Comparison of ENCODE assay signal across 14 cellular contexts in genomic region chr10:78267598-78267997, GRCh38.
DNase-seq lines count a peak whose midpoint lies in the region; ATAC-seq and TF ChIP-seq lines count a peak whose summit lies in the region.
"Had no signal": no experiment of that assay in that cellular context is flagged by ENCODE, and none has a peak within 500 bp of the region (broad histone marks: within the 10 kb centered on the region; RNA-seq: fewer than 3 reads in every experiment).

No MANE protein-coding gene starts in this region.

- H3K4me3 ChIP-seq in SJSA1 = no peak overlapping the region
- H3K4me3 ChIP-seq in gastroesophageal sphincter = no peak overlapping the region
- H3K4me3 ChIP-seq in trophoblast cell (ENCODE audit: low read depth, low read length) = no peak overlapping the region
- H3K4me3 ChIP-seq in HAP-1 = no peak overlapping the region

- peak overlapping the region; percentile 40 for H3K14ac ChIP-seq in trophoblast cell (ENCODE audit: low read length)

- H3K4ac ChIP-seq in trophoblast cell (ENCODE audit: low read depth, low read length) = no peak overlapping the region

- no peak overlapping the region for H4K8ac ChIP-seq in trophoblast cell (ENCODE audit: low read depth, low read length)

- no peak for TF ChIP-seq EP300 in gastroesophageal sphincter (IDR thresholded peaks at IDR 0.05)

- H3K4me3 Mint-ChIP-seq in activated T-helper 2 cell treated with anti-CD3 and anti-CD28 coated beads, Interferon-gamma antibody, Interleukin-2, Interleukin-4, amounts not matched to agents 10 μg/mL and 5 μg/mL and 100 μg/mL, durations not matched to agents 14 hours and 24 hours and 36 hours (ENCODE audit: low read depth) = no peak overlapping the region
- H3K4me3 Mint-ChIP-seq: activated CD4-positive, alpha-beta memory T cell treated with anti-CD3 and anti-CD28 coated beads for 36 hours had no signal

- H3K27ac ChIP-seq in SJSA1 (no peak overlapping the region), gastroesophageal sphincter (peak overlapping the region in 3 of 4 donors; percentile 73 to 76 (median 73)), trophoblast cell (ENCODE audit: low read depth, low read length) (no peak overlapping the region), caudate nucleus (ENCODE audit: low read depth, low read length) (no peak overlapping the region)
- H3K27ac ChIP-seq: C4-2B had no signal

- H4K12ac ChIP-seq in trophoblast cell (ENCODE audit: low read depth, low read length) = no peak overlapping the region

- no peak overlapping the region for H3K27ac Mint-ChIP-seq in activated T-helper 2 cell treated with anti-CD3 and anti-CD28 coated beads, Interferon-gamma antibody, Interleukin-2, Interleukin-4, amounts not matched to agents 10 μg/mL and 5 μg/mL and 100 μg/mL, durations not matched to agents 14 hours and 24 hours and 36 hours
- H3K27ac Mint-ChIP-seq: activated CD4-positive, alpha-beta memory T cell treated with anti-CD3 and anti-CD28 coated beads for 36 hours had no signal

- no peak for TF ChIP-seq CTCF in gastroesophageal sphincter (IDR thresholded peaks at IDR 0.05)

- WGBS in gastroesophageal sphincter (ENCODE audit: low coverage in 1 of 2), 2 donors = 60% methylated on average over 2 of the region's 3 CpGs; no CpG with 5 or more reads in 1 of the 2 donors
- WGBS in trophoblast cell (ENCODE audit: extremely low coverage, insufficient coverage, insufficient read length) = no CpG with 5 or more reads among the region's 3 CpGs

- no peak overlapping the region for H3K23ac ChIP-seq in trophoblast cell (ENCODE audit: low read length)

- no peaks in the 10 kb centered on the region for H3K27me3 ChIP-seq in SJSA1 (replicated peaks)
- H3K27me3 ChIP-seq in gastroesophageal sphincter = no peaks in the 10 kb centered on the region
- no peaks in the 10 kb centered on the region for H3K27me3 ChIP-seq in trophoblast cell (ENCODE audit: insufficient read depth, low read length)
- no peaks in the 10 kb centered on the region for H3K27me3 ChIP-seq in HAP-1 (ENCODE audit: low read depth)

- H2BK12ac ChIP-seq in trophoblast cell (ENCODE audit: low read length) = no peak overlapping the region

- H3K79me2 ChIP-seq in trophoblast cell (ENCODE audit: control insufficient read depth, insufficient read depth, low read length, poor library complexity) = no peaks in the 10 kb centered on the region

- peak; percentile 60 for DNase-seq in ELF-1 (ENCODE audit: low read depth, low spot score)
- DNase-seq in SJSA1 (ENCODE audit: low read depth in 1 of 2, low spot score in 2 of 2) = peak; percentile 40 to 57
- DNase-seq in trophoblast cell = no peak
- no peak for DNase-seq in HAP-1 (ENCODE audit: low spot score in 2 of 2)
- no peak for DNase-seq in NCI-H226
- no peak for DNase-seq in caudate nucleus (lab: John Stamatoyannopoulos, UW)
- DNase-seq in activated T-helper 2 cell treated with anti-CD3 and anti-CD28 coated beads, Interferon-gamma antibody, Interleukin-2, Interleukin-4, amounts not matched to agents 10 μg/mL and 5 μg/mL and 100 μg/mL, durations not matched to agents 14 hours and 24 hours and 36 hours (ENCODE audit: low spot score) = no peak
- DNase-seq: activated CD4-positive, alpha-beta memory T cell treated with anti-CD3 and anti-CD28 coated beads for 36 hours; activated effector memory CD4-positive, alpha-beta T cell treated with anti-CD3 and anti-CD28 coated beads, Interleukin-2, amount 50 U/mL, for 16 hours; GDM1; T-helper 9 cell had no signal

- no peak overlapping the region for H2AK5ac ChIP-seq in trophoblast cell (ENCODE audit: low read length)

- H3K4me1 Mint-ChIP-seq in activated T-helper 2 cell treated with anti-CD3 and anti-CD28 coated beads, Interferon-gamma antibody, Interleukin-2, Interleukin-4, amounts not matched to agents 10 μg/mL and 5 μg/mL and 100 μg/mL, durations not matched to agents 14 hours and 24 hours and 36 hours (ENCODE audit: low read depth) = no peaks in the 10 kb centered on the region

- no peak overlapping the region for H3K18ac ChIP-seq in trophoblast cell (ENCODE audit: low read length)

- no peak overlapping the region for H3K9ac ChIP-seq in trophoblast cell (ENCODE audit: low read length)

- peak overlapping the region; percentile 49 for H4K91ac ChIP-seq in trophoblast cell (ENCODE audit: low read depth, low read length)

- H2BK120ac ChIP-seq in trophoblast cell (ENCODE audit: insufficient read depth, low read length, poor library complexity) = no peak overlapping the region

- ATAC-seq in gastroesophageal sphincter = no peak
- ATAC-seq: esophagus mucosa had no signal

- H3K79me1 ChIP-seq in trophoblast cell (ENCODE audit: low read length) = peaks cover 3% of the 10 kb centered on the region

- TF ChIP-seq POLR2A in gastroesophageal sphincter (IDR thresholded peaks at IDR 0.05) = no peak

- H3K4me1 ChIP-seq in SJSA1 (replicated peaks) (peaks cover 34% of the 10 kb centered on the region), gastroesophageal sphincter (peaks cover 0 to 12% (median 2%) of the 10 kb centered on the region in 3 donors), trophoblast cell (ENCODE audit: control insufficient read depth in 1 of 2, insufficient read depth in 2 of 2, low read length in 2 of 2) (peaks cover 11 to 14% of the 10 kb centered on the region in 2 experiments), HAP-1 (no peaks in the 10 kb centered on the region)

- no peaks in the 10 kb centered on the region for H3K36me3 Mint-ChIP-seq in activated T-helper 2 cell treated with anti-CD3 and anti-CD28 coated beads, Interferon-gamma antibody, Interleukin-2, Interleukin-4, amounts not matched to agents 10 μg/mL and 5 μg/mL and 100 μg/mL, durations not matched to agents 14 hours and 24 hours and 36 hours (ENCODE audit: low read depth)
- H3K36me3 Mint-ChIP-seq: activated CD4-positive, alpha-beta memory T cell treated with anti-CD3 and anti-CD28 coated beads for 36 hours had no signal

- H3K9me3 ChIP-seq in SJSA1 (replicated peaks) (0 out of 2 replicates have a peak, but pooled peaks cover 2% of the 10 kb centered on the region), gastroesophageal sphincter (peaks cover 0 to 6% (median 0%) of the 10 kb centered on the region in 3 donors), trophoblast cell (ENCODE audit: insufficient read depth, low read depth, low read length) (peaks cover 5% of the 10 kb centered on the region), HAP-1 (no peaks in the 10 kb centered on the region)

- no peak overlapping the region for H3K4me2 ChIP-seq in trophoblast cell (ENCODE audit: low read length)

- peaks cover 2% of the 10 kb centered on the region for H3K27me3 Mint-ChIP-seq in activated T-helper 2 cell treated with anti-CD3 and anti-CD28 coated beads, Interferon-gamma antibody, Interleukin-2, Interleukin-4, amounts not matched to agents 10 μg/mL and 5 μg/mL and 100 μg/mL, durations not matched to agents 14 hours and 24 hours and 36 hours (ENCODE audit: low read depth)

- H3K9me3 Mint-ChIP-seq in activated T-helper 2 cell treated with anti-CD3 and anti-CD28 coated beads, Interferon-gamma antibody, Interleukin-2, Interleukin-4, amounts not matched to agents 10 μg/mL and 5 μg/mL and 100 μg/mL, durations not matched to agents 14 hours and 24 hours and 36 hours = no peaks in the 10 kb centered on the region
- H3K9me3 Mint-ChIP-seq: activated CD4-positive, alpha-beta memory T cell treated with anti-CD3 and anti-CD28 coated beads for 36 hours had no signal

- in situ Hi-C loops in HAP-1 (cut with MboI; ENCODE audit: low sequenced_read_pairs) = no loop called here

- intact Hi-C loops in activated T-helper 2 cell treated with anti-CD3 and anti-CD28 coated beads, Interferon-gamma antibody, Interleukin-2, Interleukin-4, amounts not matched to agents 10 μg/mL and 5 μg/mL and 100 μg/mL, durations not matched to agents 14 hours and 24 hours and 36 hours (cut with micrococcal nuclease) = no loop called here

- H3K36me3 ChIP-seq in SJSA1 (no peaks in the 10 kb centered on the region), gastroesophageal sphincter (no peaks in the 10 kb centered on the region), trophoblast cell (ENCODE audit: control insufficient read depth in 1 of 2, insufficient read depth in 2 of 2, low read length in 2 of 2) (no peaks in the 10 kb centered on the region), HAP-1 (replicated peaks) (no peaks in the 10 kb centered on the region)

- H2BK5ac ChIP-seq in trophoblast cell (ENCODE audit: low read depth, low read length, poor library complexity) = no peak overlapping the region

- no peak overlapping the region for H2AFZ ChIP-seq in trophoblast cell (ENCODE audit: insufficient read depth, low read length, poor library complexity)

Comparison
In these comparisons a context has a peak if more than half of its experiments do, and no peak if none do; other contexts are left out.
1. DNase-seq: peak in ELF-1 (single experiment) and SJSA1 (2 of 2); none in trophoblast cell (0 of 2), HAP-1 (0 of 2), NCI-H226 (single experiment), caudate nucleus (0 of 61) and activated T-helper 2 cell treated with anti-CD3 and anti-CD28 coated beads, Interferon-gamma antibody, Interleukin-2, Interleukin-4, amounts not matched to agents 10 μg/mL and 5 μg/mL and 100 μg/mL, durations not matched to agents 14 hours and 24 hours and 36 hours (single experiment).
2. H3K27ac ChIP-seq: peak in gastroesophageal sphincter (3 of 4); none in SJSA1 (single experiment), trophoblast cell (single experiment) and caudate nucleus (single experiment).